In genomic region chr20:18276821-18277220, GRCh38 we compare ENCODE assay signal across 1 cellular context.
TF ChIP-seq lines count a peak whose summit lies in the region.

No MANE protein-coding gene starts in this region.

TF ChIP-seq in HepG2, 621 proteins besides CTCF, POLR2A, EP300 and RAD21 (continued from another document and continues in another):
- TF ChIP-seq TFE3 (CRISPR knock-in tag; IDR thresholded peaks at IDR 0.05): 0 out of 2 replicates have a peak, but pooled peaks have one; percentile 31
- no peak for TF ChIP-seq NCOR1 (IDR thresholded peaks at IDR 0.05; ENCODE audit: borderline replicate concordance, low read length)
- peak; percentile 19; the same call in 1 of the 2 replicates for TF ChIP-seq ZNF710 (CRISPR knock-in tag; IDR thresholded peaks at IDR 0.05; ENCODE audit: borderline replicate concordance)
- TF ChIP-seq ZNF331 (CRISPR knock-in tag; IDR thresholded peaks at IDR 0.05): 0 out of 2 replicates have a peak, but pooled peaks have one; percentile 32
- TF ChIP-seq ARID3A (IDR thresholded peaks at IDR 0.05; ENCODE audit: low read depth, low read length): peak; percentile 45; the same call in 1 of the 2 replicates
- TF ChIP-seq ZBTB26 (CRISPR knock-in tag; IDR thresholded peaks at IDR 0.05; ENCODE audit: borderline replicate concordance): 0 out of 2 replicates have a peak, but pooled peaks have one; percentile 24
- TF ChIP-seq ZNF430 (CRISPR knock-in tag; IDR thresholded peaks at IDR 0.05): no peak
- peak; percentile 73; the same call in 1 of the 2 replicates for TF ChIP-seq ZNF614 (CRISPR knock-in tag; IDR thresholded peaks at IDR 0.05; ENCODE audit: borderline replicate concordance)
- 0 out of 2 replicates have a peak, but pooled peaks have one; percentile 26 for TF ChIP-seq KLF6 (CRISPR knock-in tag; IDR thresholded peaks at IDR 0.05)
- peak; percentile 60; the same call in 1 of the 2 replicates for TF ChIP-seq ZBTB33 (CRISPR knock-in tag; IDR thresholded peaks at IDR 0.05)
- 0 out of 2 replicates have a peak, but pooled peaks have one; percentile 42 for TF ChIP-seq ZNF337 (CRISPR knock-in tag; IDR thresholded peaks at IDR 0.05; ENCODE audit: borderline replicate concordance, low read depth)
- TF ChIP-seq SMC3 (IDR thresholded peaks at IDR 0.05; ENCODE audit: low read length): peak; percentile 96
- TF ChIP-seq ZBTB34 (CRISPR knock-in tag; IDR thresholded peaks at IDR 0.05): no peak
- TF ChIP-seq ZBTB25 (CRISPR knock-in tag; IDR thresholded peaks at IDR 0.05): 0 out of 2 replicates have a peak, but pooled peaks have one; percentile 21
- TF ChIP-seq ZBTB38 (CRISPR knock-in tag; IDR thresholded peaks at IDR 0.05): peak; percentile 38; the same call in 1 of the 2 replicates
- TF ChIP-seq ARHGAP35 (CRISPR knock-in tag; IDR thresholded peaks at IDR 0.05; ENCODE audit: borderline replicate concordance): 0 out of 2 replicates have a peak, but pooled peaks have one; percentile 33
- 0 out of 2 replicates have a peak, but pooled peaks have one; percentile 67 for TF ChIP-seq HBP1 (CRISPR knock-in tag; IDR thresholded peaks at IDR 0.05; ENCODE audit: low read depth)
- TF ChIP-seq MXD3 (CRISPR knock-in tag; IDR thresholded peaks at IDR 0.05): 0 out of 2 replicates have a peak, but pooled peaks have one; percentile 27
- TF ChIP-seq ZNF274 (CRISPR knock-in tag; IDR thresholded peaks at IDR 0.05): 0 out of 2 replicates have a peak, but pooled peaks have one; percentile 19
- TF ChIP-seq TFDP2 (CRISPR knock-in tag; IDR thresholded peaks at IDR 0.05): no peak
- TF ChIP-seq ZNF883 (CRISPR knock-in tag; IDR thresholded peaks at IDR 0.05; ENCODE audit: not compliant biosample characterization): peak; percentile 43
- TF ChIP-seq FOXO4 (CRISPR knock-in tag; conservative IDR thresholded peaks at IDR 0.05): 0 out of 2 replicates have a peak, but pooled peaks have one; percentile 57
- no peak for TF ChIP-seq REXO4 (CRISPR knock-in tag; IDR thresholded peaks at IDR 0.05; ENCODE audit: borderline replicate concordance)
- 0 out of 2 replicates have a peak, but pooled peaks have one; percentile 47 for TF ChIP-seq SSRP1 (CRISPR knock-in tag; IDR thresholded peaks at IDR 0.05)
- no peak for TF ChIP-seq HNRNPUL1 (IDR thresholded peaks at IDR 0.05; ENCODE audit: low read depth, low read length)
- peak; percentile 67; the same call in 1 of the 2 replicates for TF ChIP-seq ZNF724P (CRISPR knock-in tag; IDR thresholded peaks at IDR 0.05; ENCODE audit: borderline replicate concordance)
- peak; percentile 17 for TF ChIP-seq HNRNPLL (IDR thresholded peaks at IDR 0.05; ENCODE audit: low read depth, low read length, poor library complexity, severe bottlenecking)
- peak; percentile 63; the same call in 1 of the 2 replicates for TF ChIP-seq ZNF784 (CRISPR knock-in tag; IDR thresholded peaks at IDR 0.05; ENCODE audit: borderline replicate concordance)
- TF ChIP-seq HMG20A (CRISPR knock-in tag; IDR thresholded peaks at IDR 0.05; ENCODE audit: borderline replicate concordance): no peak
